Comparison of ENCODE assay signal across 1 cellular context in genomic region chr5:146560205-146560812, GRCh38.
TF ChIP-seq lines count a peak whose summit lies in the region.

No MANE protein-coding gene starts in this region.

TF ChIP-seq in SK-N-SH, 30 proteins besides CTCF, POLR2A, EP300 and RAD21 (continued from another document):
- TF ChIP-seq REST (IDR thresholded peaks at IDR 0.05; ENCODE audit: low read depth, low read length): no peak
- TF ChIP-seq RFX5 (IDR thresholded peaks at IDR 0.05; ENCODE audit: low read length): no peak
- no peak for TF ChIP-seq EZH2phosphoT487 (IDR thresholded peaks at IDR 0.05; ENCODE audit: borderline replicate concordance, low read depth)
- TF ChIP-seq TEAD4 (IDR thresholded peaks at IDR 0.05; ENCODE audit: borderline replicate concordance, insufficient read depth): 0 out of 2 replicates have a peak, but pooled peaks have one; percentile 67
- TF ChIP-seq RXRA (IDR thresholded peaks at IDR 0.05; ENCODE audit: borderline replicate concordance, low read depth): peak; percentile 25; the same call in 1 of the 2 replicates
- no peak for TF ChIP-seq GABPA (IDR thresholded peaks at IDR 0.05; ENCODE audit: low read depth)
- TF ChIP-seq, protein P1, sequence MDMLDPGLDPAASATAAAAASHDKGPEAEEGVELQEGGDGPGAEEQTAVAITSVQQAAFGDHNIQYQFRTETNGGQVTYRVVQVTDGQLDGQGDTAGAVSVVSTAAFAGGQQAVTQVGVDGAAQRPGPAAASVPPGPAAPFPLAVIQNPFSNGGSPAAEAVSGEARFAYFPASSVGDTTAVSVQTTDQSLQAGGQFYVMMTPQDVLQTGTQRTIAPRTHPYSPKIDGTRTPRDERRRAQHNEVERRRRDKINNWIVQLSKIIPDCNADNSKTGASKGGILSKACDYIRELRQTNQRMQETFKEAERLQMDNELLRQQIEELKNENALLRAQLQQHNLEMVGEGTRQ (IDR thresholded peaks at IDR 0.05; ENCODE audit: borderline replicate concordance, low read depth, low read length): no peak
- no peak for TF ChIP-seq MXI1 (IDR thresholded peaks at IDR 0.05; ENCODE audit: low read depth, low read length)
- TF ChIP-seq YY1 (IDR thresholded peaks at IDR 0.05; ENCODE audit: low read depth): no peak
- TF ChIP-seq, protein P2, sequence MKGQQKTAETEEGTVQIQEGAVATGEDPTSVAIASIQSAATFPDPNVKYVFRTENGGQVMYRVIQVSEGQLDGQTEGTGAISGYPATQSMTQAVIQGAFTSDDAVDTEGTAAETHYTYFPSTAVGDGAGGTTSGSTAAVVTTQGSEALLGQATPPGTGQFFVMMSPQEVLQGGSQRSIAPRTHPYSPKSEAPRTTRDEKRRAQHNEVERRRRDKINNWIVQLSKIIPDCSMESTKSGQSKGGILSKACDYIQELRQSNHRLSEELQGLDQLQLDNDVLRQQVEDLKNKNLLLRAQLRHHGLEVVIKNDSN (IDR thresholded peaks at IDR 0.05; ENCODE audit: borderline replicate concordance, low read depth): no peak
- no peak for TF ChIP-seq IRF3 (IDR thresholded peaks at IDR 0.05; ENCODE audit: low read depth, low read length)
- no peak for TF ChIP-seq FOXJ3 (CRISPR knock-in tag; IDR thresholded peaks at IDR 0.05)
- no peak for TF ChIP-seq RCOR1 (IDR thresholded peaks at IDR 0.05; ENCODE audit: low read length)
- TF ChIP-seq JUND (IDR thresholded peaks at IDR 0.05): peak; percentile 47
- no peak for TF ChIP-seq ELF1 (IDR thresholded peaks at IDR 0.05)
- no peak for TF ChIP-seq NRF1 (IDR thresholded peaks at IDR 0.05; ENCODE audit: low read depth, low read length)
- TF ChIP-seq MEF2A (IDR thresholded peaks at IDR 0.05; ENCODE audit: borderline replicate concordance, low read depth): no peak
- TF ChIP-seq NFIC (IDR thresholded peaks at IDR 0.05; ENCODE audit: borderline replicate concordance): peak; percentile 53; the same call in 1 of the 2 replicates
